Comparison of ENCODE assay signal across 24 cellular contexts in the genomic region with DNA sequence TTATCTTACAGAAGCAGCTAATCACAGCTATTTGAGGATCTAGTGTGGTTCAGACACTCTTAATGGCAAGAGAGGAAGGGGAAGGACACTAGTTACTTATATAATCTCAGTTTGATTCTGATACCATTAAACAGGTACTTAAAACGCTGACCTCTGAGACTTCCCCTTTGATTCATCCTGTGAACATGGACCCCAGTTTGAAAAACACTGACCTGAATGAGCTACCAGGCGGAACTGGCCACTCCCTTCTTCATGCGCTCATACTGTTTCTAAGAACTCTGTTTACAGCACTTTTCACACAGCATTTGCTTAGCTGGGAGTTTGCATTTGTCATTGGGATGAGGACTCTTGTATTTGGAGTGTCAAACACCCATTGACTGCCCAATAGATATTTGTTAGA. TPM values are rescaled to one million over a fixed set of nuclear protein-coding genes. Genes with fewer than 3 reads are reported as not detected.
DNase-seq lines count a peak whose midpoint lies in the region; ATAC-seq and TF ChIP-seq lines count a peak whose summit lies in the region.
"Had no signal": no experiment of that assay in that cellular context is flagged by ENCODE, and none has a peak within 500 bp of the region (broad histone marks: within the 10 kb centered on the region; RNA-seq: fewer than 3 reads in every experiment).

No MANE protein-coding gene starts in this region.

- TF ChIP-seq CTCF in PC-3 (conservative IDR thresholded peaks at IDR 0.05; ENCODE audit: low read depth, low read length) = no peak

- no peaks in the 10 kb centered on the region for H3K9me2 ChIP-seq in PC-3 (replicated peaks; ENCODE audit: low read length)

- H2AFZ ChIP-seq in PC-3 (ENCODE audit: low read length) = no peak overlapping the region

- POLR2A ChIA-PET in PC-3 (lab: Charles Lee; ENCODE audit: unreplicated experiment) = no interaction called here

- no peaks in the 10 kb centered on the region for H3K4me1 ChIP-seq in PC-3 (ENCODE audit: insufficient read depth, low read length)
- H3K4me1 ChIP-seq: foreskin keratinocyte, transverse colon had no signal

- BruUV-seq in PC-3 (replicated peaks; lab: Mats Ljungman, UMichigan) = no TSS peak

- H3K9me3 ChIP-seq in PC-3 (ENCODE audit: low read length) = no peaks in the 10 kb centered on the region
- H3K9me3 ChIP-seq: transverse colon had no signal

- no peaks in the 10 kb centered on the region for H3K36me3 ChIP-seq in PC-3 (ENCODE audit: low read depth, low read length)

- no peaks in the 10 kb centered on the region for H3F3A ChIP-seq in PC-3 (ENCODE audit: low read length, unreplicated experiment)

- intact Hi-C loops in PC-3 (cut with micrococcal nuclease) = no loop called here

- H3K4me2 ChIP-seq in PC-3 (ENCODE audit: low read length) = no peak overlapping the region

- H4K20me1 ChIP-seq in PC-3 (ENCODE audit: low read length) = no peaks in the 10 kb centered on the region

- H3K9ac ChIP-seq in PC-3 (ENCODE audit: low read length) = no peak overlapping the region

- ATAC-seq in GM19023 (IDR thresholded peaks at IDR 0.05; ENCODE audit: unreplicated experiment) = peak; percentile 60
- ATAC-seq in HG03175 (IDR thresholded peaks at IDR 0.05; ENCODE audit: unreplicated experiment) = peak; percentile 70
- ATAC-seq in PC-3 = no peak
- no peak for ATAC-seq in GM18520 (IDR thresholded peaks at IDR 0.05; ENCODE audit: unreplicated experiment)
- ATAC-seq: foreskin keratinocyte; stimulated activated naive CD8-positive, alpha-beta T cell treated with anti-CD3 and anti-CD28 coated beads, Interleukin-15, amount 100 ng/mL, for 72 hours had no signal

- CTCF ChIA-PET in PC-3 (lab: Charles Lee) = no interaction called here

- no peak for TF ChIP-seq POLR2A in erythroblast (IDR thresholded peaks at IDR 0.05; ENCODE audit: low read length)

- no peak overlapping the region for H3K27ac ChIP-seq in PC-3 (ENCODE audit: low read length)
- H3K27ac ChIP-seq: epithelial cell of prostate, foreskin keratinocyte, transverse colon had no signal

- H3K79me2 ChIP-seq in PC-3 (ENCODE audit: low read length) = no peaks in the 10 kb centered on the region

- DNase-seq in kidney tubule cell (ENCODE audit: low spot score) = peak; percentile 63
- DNase-seq in erythroblast (lab: John Stamatoyannopoulos, UW) = no peak
- no peak for DNase-seq in SHP77 treated with DMSO at 0.1 percent for 48 hours (lab: John Stamatoyannopoulos, UW)
- DNase-seq in PC-3 = no peak
- DNase-seq: activated CD4-positive, alpha-beta memory T cell treated with anti-CD3 and anti-CD28 coated beads, Interleukin-2, amount 10 ng/mL, durations not matched to agents 7 days and 5 days; activated CD4-positive, CD25-positive, alpha-beta regulatory T cell; activated effector memory CD4-positive, alpha-beta T cell treated with anti-CD3 and anti-CD28 coated beads, Interleukin-2, amount 50 U/mL, for 16 hours; activated T-cell treated with anti-CD3 and anti-CD28 coated beads for 4 hours; CD4-positive, alpha-beta memory T cell; DMS53; foreskin keratinocyte; GOT3; islet precursor cell; NCI-H1436; NCI-H2171; NCI-H524 treated with DMSO at 0.1 percent for 48 hours; stimulated activated CD4-positive, alpha-beta T cell treated with anti-CD3 and anti-CD28 coated beads, Interleukin-4, amount 100 ng/mL, for 24 hours; stimulated activated naive CD8-positive, alpha-beta T cell treated with anti-CD3 and anti-CD28 coated beads, Interleukin-15, amount 100 ng/mL, for 72 hours; T1000; transverse colon had no signal

- H3K27me3 ChIP-seq in PC-3 (ENCODE audit: low read length) = no peaks in the 10 kb centered on the region
- H3K27me3 ChIP-seq: transverse colon had no signal

- no peak overlapping the region for H3K4me3 ChIP-seq in PC-3 (ENCODE audit: low read length)
- H3K4me3 ChIP-seq: transverse colon had no signal

RNA-seq across cellular contexts. Expression of a gene that starts 45.7 kb away (rescaled TPM):
- total RNA-seq in PC-3 (2014; rRNA removed) = 1.2 and 2.6 TPM in 2 replicates
- total RNA-seq: activated CD4-positive, alpha-beta memory T cell treated with anti-CD3 and anti-CD28 coated beads, Interleukin-2, amount 10 ng/mL, durations not matched to agents 7 days and 5 days; CD4-positive, alpha-beta memory T cell had no signal

Comparison
In these comparisons a context has a peak if more than half of its experiments do, and no peak if none do; other contexts are left out.
1. ATAC-seq: peak in GM19023 (single experiment) and HG03175 (single experiment); none in PC-3 (single experiment) and GM18520 (single experiment).